8 cellular contexts compared by ENCODE assay signal in genomic region chr12:124655317-124656213, GRCh38.
DNase-seq lines count a peak whose midpoint lies in the region; ATAC-seq and TF ChIP-seq lines count a peak whose summit lies in the region.

No MANE protein-coding gene starts in this region.

- H3K9me3 ChIP-seq in mesenchymal stem cell (ENCODE audit: control insufficient read depth, low read length) = no peaks in the 10 kb centered on the region

- peak overlapping the region; percentile 71 for H2BK5ac ChIP-seq in mesenchymal stem cell (ENCODE audit: low read depth, low read length, poor library complexity, severe bottlenecking)

- H3K27ac ChIP-seq in coronary artery (peak overlapping the region; percentile 86 to 97), mesenchymal stem cell (ENCODE audit: low read length, poor library complexity, severe bottlenecking) (peak overlapping the region; percentile 94)

- peak overlapping the region in 1 of 2 experiments; percentile 16 for H3K23ac ChIP-seq in mesenchymal stem cell (ENCODE audit: low read length in 2 of 2)

- WGBS in mesenchymal stem cell = 4% methylated on average over 26 of the region's 27 CpGs

- H3K4me3 ChIP-seq in coronary artery (peak overlapping the region; percentile 68), mesenchymal stem cell (ENCODE audit: insufficient read depth in 1 of 2, low read depth in 1 of 2, low read length in 2 of 2) (peak overlapping the region in 1 of 2 experiments; percentile 52)

- H3K4me1 ChIP-seq in mesenchymal stem cell (ENCODE audit: control insufficient read depth, insufficient read depth, low read depth, low read length) = peaks cover 44% of the 10 kb centered on the region

- H3K36me3 ChIP-seq in mesenchymal stem cell (ENCODE audit: control insufficient read depth in 1 of 2, insufficient read depth in 2 of 2, low read depth in 1 of 2, low read length in 2 of 2) = no peaks in the 10 kb centered on the region

- H2BK120ac ChIP-seq in mesenchymal stem cell (ENCODE audit: low read depth, low read length) = peak overlapping the region; percentile 59

- peak overlapping the region; percentile 88 to 93 for H3K4ac ChIP-seq in mesenchymal stem cell (ENCODE audit: low read depth in 1 of 2, low read length in 2 of 2)

- no peaks in the 10 kb centered on the region for H3K27me3 ChIP-seq in mesenchymal stem cell (ENCODE audit: control insufficient read depth in 1 of 2, insufficient read depth in 1 of 2, low read length in 2 of 2)

- H2BK12ac ChIP-seq in mesenchymal stem cell (ENCODE audit: low read length in 2 of 2) = peak overlapping the region; percentile 51 to 98

- H3K79me1 ChIP-seq in mesenchymal stem cell (replicated peaks; ENCODE audit: low read length, poor library complexity, severe bottlenecking) = no peaks in the 10 kb centered on the region

- peak overlapping the region; percentile 66 for H3K9ac ChIP-seq in mesenchymal stem cell (ENCODE audit: low read length)

- no peak for ATAC-seq in esophagus mucosa
- ATAC-seq in GM18861 (IDR thresholded peaks at IDR 0.05; ENCODE audit: unreplicated experiment) = no peak

- H2AFZ ChIP-seq in mesenchymal stem cell (ENCODE audit: low read depth, low read length) = peak overlapping the region; percentile 64

- H3K18ac ChIP-seq in mesenchymal stem cell (ENCODE audit: low read depth in 1 of 2, low read length in 2 of 2) = peak overlapping the region; percentile 78 to 83

- H4K8ac ChIP-seq in mesenchymal stem cell (ENCODE audit: low read length) = peak overlapping the region; percentile 49

- H3K4me2 ChIP-seq in mesenchymal stem cell (ENCODE audit: low read length, poor library complexity, severe bottlenecking) = peak overlapping the region; percentile 4

- peak overlapping the region; percentile 16 for H2AK5ac ChIP-seq in mesenchymal stem cell (ENCODE audit: low read length, severe bottlenecking)

- peak overlapping the region; percentile 55 for H2BK15ac ChIP-seq in mesenchymal stem cell (ENCODE audit: low read depth, poor library complexity, severe bottlenecking)

- peak overlapping the region in 1 of 2 experiments; percentile 97 for H3K14ac ChIP-seq in mesenchymal stem cell (ENCODE audit: low read length in 2 of 2)

- no peak for TF ChIP-seq CTCF in coronary artery (IDR thresholded peaks at IDR 0.05)

- peak overlapping the region; percentile 87 for H4K91ac ChIP-seq in mesenchymal stem cell (ENCODE audit: low read length)

- DNase-seq in DMS53 treated with DMSO at 0.1 percent for 48 hours (lab: John Stamatoyannopoulos, UW; ENCODE audit: unreplicated experiment) (peak; percentile 75), NCI-H446 (lab: John Stamatoyannopoulos, UW) (peak; percentile 88 to 93), coronary artery (ENCODE audit: low spot score) (peak; percentile 90), mesenchymal stem cell (peak; percentile 98), ureter (ENCODE audit: low spot score) (peak; percentile 76), NOMO-1 treated with dmso at 0.1 percent for 144 hours (lab: John Stamatoyannopoulos, UW; ENCODE audit: unreplicated experiment) (no peak)
